Comparison of ENCODE assay signal across 1 cellular context in the genomic region with DNA sequence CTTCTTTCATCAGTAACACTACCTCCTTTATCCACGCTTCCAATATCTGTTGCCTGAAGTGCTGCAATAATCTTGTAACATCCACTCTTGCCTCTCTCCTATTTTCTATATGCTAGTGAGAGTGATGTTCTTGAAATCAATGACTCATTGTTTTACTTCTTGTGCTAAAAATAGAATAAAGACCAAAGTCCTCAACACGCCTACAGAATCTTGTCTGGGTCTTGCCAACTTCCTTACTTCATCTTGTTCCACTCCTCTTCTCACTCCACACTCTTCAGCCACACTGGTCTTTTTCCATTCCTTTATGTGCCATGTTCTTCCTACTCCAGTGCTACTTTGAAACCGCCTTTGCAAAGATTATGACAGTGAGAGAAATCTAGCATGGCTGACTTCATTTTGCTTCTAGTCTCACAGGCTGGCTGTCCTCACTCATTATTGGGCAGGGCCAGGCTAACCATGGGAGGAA.
A peak's percentile ranks its signal among the peaks of the same experiment; 100 is the strongest.
TF ChIP-seq lines count a peak whose summit lies in the region.

No MANE protein-coding gene starts in this region.

TF ChIP-seq in GM12878, 131 proteins besides CTCF, POLR2A, EP300 and RAD21 (continues in another document):
- TF ChIP-seq PAX5 (IDR thresholded peaks at IDR 0.05; ENCODE audit: borderline replicate concordance, low read depth, low read length) (no peak), MTA2 (IDR thresholded peaks at IDR 0.05; ENCODE audit: low read depth) (peak; percentile 70; the same call in 1 of the 2 replicates), YY1 (IDR thresholded peaks at IDR 0.05; ENCODE audit: low read depth, low read length) (0 out of 2 replicates have a peak, but pooled peaks have one; percentile 7), NFIC (IDR thresholded peaks at IDR 0.05; ENCODE audit: low read depth, low read length) (peak; percentile 32; the same call in 1 of the 2 replicates), CREB1 (IDR thresholded peaks at IDR 0.05; ENCODE audit: low read depth) (no peak), ETV6 (conservative IDR thresholded peaks at IDR 0.05 in 1 of 2, IDR thresholded peaks at IDR 0.05 in 1 of 2; ENCODE audit: borderline replicate concordance in 1 of 2, low read depth in 1 of 2) (0 out of 4 replicates have a peak, but pooled peaks of 1 of the 2 experiments have one; percentile 30), SREBF2 (IDR thresholded peaks at IDR 0.05; ENCODE audit: low read length) (no peak), FOS (IDR thresholded peaks at IDR 0.05; ENCODE audit: borderline replicate concordance, extremely low read depth, insufficient read length) (no peak), LARP7 (IDR thresholded peaks at IDR 0.05) (no peak), TAF1 (IDR thresholded peaks at IDR 0.05; ENCODE audit: borderline replicate concordance, low read depth, low read length) (no peak), MEF2B (IDR thresholded peaks at IDR 0.05; ENCODE audit: partially characterized antibody, poor library complexity, severe bottlenecking) (peak; percentile 83), EGR1 (IDR thresholded peaks at IDR 0.05; ENCODE audit: borderline replicate concordance in 1 of 2, low read depth in 2 of 2, low read length in 2 of 2) (no peak), SREBF1 (IDR thresholded peaks at IDR 0.05; ENCODE audit: low read length) (no peak), MEF2A (IDR thresholded peaks at IDR 0.05; ENCODE audit: insufficient read depth, low read depth, low read length) (peak; percentile 87), NBN (IDR thresholded peaks at IDR 0.05) (0 out of 2 replicates have a peak, but pooled peaks have one; percentile 36), WRNIP1 (IDR thresholded peaks at IDR 0.05; ENCODE audit: borderline replicate concordance, low read depth, low read length) (no peak), IKZF1 (conservative IDR thresholded peaks at IDR 0.05) (peak; percentile 90), SUPT20H (IDR thresholded peaks at IDR 0.05; ENCODE audit: borderline replicate concordance, control insufficient read depth, low read depth, low read length) (no peak), BACH1 (IDR thresholded peaks at IDR 0.05; ENCODE audit: borderline replicate concordance) (no peak), KLF5 (IDR thresholded peaks at IDR 0.05; ENCODE audit: partially characterized antibody) (no peak), TCF12 (IDR thresholded peaks at IDR 0.05; ENCODE audit: low read depth, low read length) (no peak), TBL1XR1 (IDR thresholded peaks at IDR 0.05; ENCODE audit: low read depth, low read length) (no peak), CEBPB (IDR thresholded peaks at IDR 0.05; ENCODE audit: borderline replicate concordance in 1 of 2, low read depth in 2 of 2, low read length in 2 of 2) (no peak), SIN3A (IDR thresholded peaks at IDR 0.05; ENCODE audit: low read depth, low read length) (no peak), NR2C1 (IDR thresholded peaks at IDR 0.05) (no peak), JUND (IDR thresholded peaks at IDR 0.05; ENCODE audit: low read depth, low read length) (0 out of 2 replicates have a peak, but pooled peaks have one; percentile 19), TARDBP (IDR thresholded peaks at IDR 0.05; ENCODE audit: borderline replicate concordance) (no peak), CBX5 (IDR thresholded peaks at IDR 0.05; ENCODE audit: low read depth) (0 out of 2 replicates have a peak, but pooled peaks have one; percentile 31), RUNX3 (IDR thresholded peaks at IDR 0.05; ENCODE audit: low read length) (peak; percentile 44), ZNF622 (IDR thresholded peaks at IDR 0.05) (no peak), SMC3 (IDR thresholded peaks at IDR 0.05; ENCODE audit: borderline replicate concordance, low read length) (no peak)
- TF ChIP-seq, protein P1, sequence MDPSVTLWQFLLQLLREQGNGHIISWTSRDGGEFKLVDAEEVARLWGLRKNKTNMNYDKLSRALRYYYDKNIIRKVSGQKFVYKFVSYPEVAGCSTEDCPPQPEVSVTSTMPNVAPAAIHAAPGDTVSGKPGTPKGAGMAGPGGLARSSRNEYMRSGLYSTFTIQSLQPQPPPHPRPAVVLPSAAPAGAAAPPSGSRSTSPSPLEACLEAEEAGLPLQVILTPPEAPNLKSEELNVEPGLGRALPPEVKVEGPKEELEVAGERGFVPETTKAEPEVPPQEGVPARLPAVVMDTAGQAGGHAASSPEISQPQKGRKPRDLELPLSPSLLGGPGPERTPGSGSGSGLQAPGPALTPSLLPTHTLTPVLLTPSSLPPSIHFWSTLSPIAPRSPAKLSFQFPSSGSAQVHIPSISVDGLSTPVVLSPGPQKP (IDR thresholded peaks at IDR 0.05; ENCODE audit: low read depth, low read length) = no peak
- TF ChIP-seq, protein P2, sequence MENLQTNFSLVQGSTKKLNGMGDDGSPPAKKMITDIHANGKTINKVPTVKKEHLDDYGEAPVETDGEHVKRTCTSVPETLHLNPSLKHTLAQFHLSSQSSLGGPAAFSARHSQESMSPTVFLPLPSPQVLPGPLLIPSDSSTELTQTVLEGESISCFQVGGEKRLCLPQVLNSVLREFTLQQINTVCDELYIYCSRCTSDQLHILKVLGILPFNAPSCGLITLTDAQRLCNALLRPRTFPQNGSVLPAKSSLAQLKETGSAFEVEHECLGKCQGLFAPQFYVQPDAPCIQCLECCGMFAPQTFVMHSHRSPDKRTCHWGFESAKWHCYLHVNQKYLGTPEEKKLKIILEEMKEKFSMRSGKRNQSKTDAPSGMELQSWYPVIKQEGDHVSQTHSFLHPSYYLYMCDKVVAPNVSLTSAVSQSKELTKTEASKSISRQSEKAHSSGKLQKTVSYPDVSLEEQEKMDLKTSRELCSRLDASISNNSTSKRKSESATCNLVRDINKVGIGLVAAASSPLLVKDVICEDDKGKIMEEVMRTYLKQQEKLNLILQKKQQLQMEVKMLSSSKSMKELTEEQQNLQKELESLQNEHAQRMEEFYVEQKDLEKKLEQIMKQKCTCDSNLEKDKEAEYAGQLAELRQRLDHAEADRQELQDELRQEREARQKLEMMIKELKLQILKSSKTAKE (IDR thresholded peaks at IDR 0.05; ENCODE audit: low read depth, poor library complexity, severe bottlenecking) = peak; percentile 25
- TF ChIP-seq, protein P3, sequence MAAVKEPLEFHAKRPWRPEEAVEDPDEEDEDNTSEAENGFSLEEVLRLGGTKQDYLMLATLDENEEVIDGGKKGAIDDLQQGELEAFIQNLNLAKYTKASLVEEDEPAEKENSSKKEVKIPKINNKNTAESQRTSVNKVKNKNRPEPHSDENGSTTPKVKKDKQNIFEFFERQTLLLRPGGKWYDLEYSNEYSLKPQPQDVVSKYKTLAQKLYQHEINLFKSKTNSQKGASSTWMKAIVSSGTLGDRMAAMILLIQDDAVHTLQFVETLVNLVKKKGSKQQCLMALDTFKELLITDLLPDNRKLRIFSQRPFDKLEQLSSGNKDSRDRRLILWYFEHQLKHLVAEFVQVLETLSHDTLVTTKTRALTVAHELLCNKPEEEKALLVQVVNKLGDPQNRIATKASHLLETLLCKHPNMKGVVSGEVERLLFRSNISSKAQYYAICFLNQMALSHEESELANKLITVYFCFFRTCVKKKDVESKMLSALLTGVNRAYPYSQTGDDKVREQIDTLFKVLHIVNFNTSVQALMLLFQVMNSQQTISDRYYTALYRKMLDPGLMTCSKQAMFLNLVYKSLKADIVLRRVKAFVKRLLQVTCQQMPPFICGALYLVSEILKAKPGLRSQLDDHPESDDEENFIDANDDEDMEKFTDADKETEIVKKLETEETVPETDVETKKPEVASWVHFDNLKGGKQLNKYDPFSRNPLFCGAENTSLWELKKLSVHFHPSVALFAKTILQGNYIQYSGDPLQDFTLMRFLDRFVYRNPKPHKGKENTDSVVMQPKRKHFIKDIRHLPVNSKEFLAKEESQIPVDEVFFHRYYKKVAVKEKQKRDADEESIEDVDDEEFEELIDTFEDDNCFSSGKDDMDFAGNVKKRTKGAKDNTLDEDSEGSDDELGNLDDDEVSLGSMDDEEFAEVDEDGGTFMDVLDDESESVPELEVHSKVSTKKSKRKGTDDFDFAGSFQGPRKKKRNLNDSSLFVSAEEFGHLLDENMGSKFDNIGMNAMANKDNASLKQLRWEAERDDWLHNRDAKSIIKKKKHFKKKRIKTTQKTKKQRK (IDR thresholded peaks at IDR 0.05; ENCODE audit: low read depth, low read length) = no peak
- TF ChIP-seq, protein P4, sequence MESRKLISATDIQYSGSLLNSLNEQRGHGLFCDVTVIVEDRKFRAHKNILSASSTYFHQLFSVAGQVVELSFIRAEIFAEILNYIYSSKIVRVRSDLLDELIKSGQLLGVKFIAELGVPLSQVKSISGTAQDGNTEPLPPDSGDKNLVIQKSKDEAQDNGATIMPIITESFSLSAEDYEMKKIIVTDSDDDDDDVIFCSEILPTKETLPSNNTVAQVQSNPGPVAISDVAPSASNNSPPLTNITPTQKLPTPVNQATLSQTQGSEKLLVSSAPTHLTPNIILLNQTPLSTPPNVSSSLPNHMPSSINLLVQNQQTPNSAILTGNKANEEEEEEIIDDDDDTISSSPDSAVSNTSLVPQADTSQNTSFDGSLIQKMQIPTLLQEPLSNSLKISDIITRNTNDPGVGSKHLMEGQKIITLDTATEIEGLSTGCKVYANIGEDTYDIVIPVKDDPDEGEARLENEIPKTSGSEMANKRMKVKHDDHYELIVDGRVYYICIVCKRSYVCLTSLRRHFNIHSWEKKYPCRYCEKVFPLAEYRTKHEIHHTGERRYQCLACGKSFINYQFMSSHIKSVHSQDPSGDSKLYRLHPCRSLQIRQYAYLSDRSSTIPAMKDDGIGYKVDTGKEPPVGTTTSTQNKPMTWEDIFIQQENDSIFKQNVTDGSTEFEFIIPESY (IDR thresholded peaks at IDR 0.05) = no peak
- TF ChIP-seq, protein P5, sequence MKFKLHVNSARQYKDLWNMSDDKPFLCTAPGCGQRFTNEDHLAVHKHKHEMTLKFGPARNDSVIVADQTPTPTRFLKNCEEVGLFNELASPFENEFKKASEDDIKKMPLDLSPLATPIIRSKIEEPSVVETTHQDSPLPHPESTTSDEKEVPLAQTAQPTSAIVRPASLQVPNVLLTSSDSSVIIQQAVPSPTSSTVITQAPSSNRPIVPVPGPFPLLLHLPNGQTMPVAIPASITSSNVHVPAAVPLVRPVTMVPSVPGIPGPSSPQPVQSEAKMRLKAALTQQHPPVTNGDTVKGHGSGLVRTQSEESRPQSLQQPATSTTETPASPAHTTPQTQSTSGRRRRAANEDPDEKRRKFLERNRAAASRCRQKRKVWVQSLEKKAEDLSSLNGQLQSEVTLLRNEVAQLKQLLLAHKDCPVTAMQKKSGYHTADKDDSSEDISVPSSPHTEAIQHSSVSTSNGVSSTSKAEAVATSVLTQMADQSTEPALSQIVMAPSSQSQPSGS (IDR thresholded peaks at IDR 0.05; ENCODE audit: low read length) = 0 out of 2 replicates have a peak, but pooled peaks have one; percentile 49
- TF ChIP-seq, protein P6, sequence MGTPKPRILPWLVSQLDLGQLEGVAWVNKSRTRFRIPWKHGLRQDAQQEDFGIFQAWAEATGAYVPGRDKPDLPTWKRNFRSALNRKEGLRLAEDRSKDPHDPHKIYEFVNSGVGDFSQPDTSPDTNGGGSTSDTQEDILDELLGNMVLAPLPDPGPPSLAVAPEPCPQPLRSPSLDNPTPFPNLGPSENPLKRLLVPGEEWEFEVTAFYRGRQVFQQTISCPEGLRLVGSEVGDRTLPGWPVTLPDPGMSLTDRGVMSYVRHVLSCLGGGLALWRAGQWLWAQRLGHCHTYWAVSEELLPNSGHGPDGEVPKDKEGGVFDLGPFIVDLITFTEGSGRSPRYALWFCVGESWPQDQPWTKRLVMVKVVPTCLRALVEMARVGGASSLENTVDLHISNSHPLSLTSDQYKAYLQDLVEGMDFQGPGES (IDR thresholded peaks at IDR 0.05) = no peak
- TF ChIP-seq, protein P7, sequence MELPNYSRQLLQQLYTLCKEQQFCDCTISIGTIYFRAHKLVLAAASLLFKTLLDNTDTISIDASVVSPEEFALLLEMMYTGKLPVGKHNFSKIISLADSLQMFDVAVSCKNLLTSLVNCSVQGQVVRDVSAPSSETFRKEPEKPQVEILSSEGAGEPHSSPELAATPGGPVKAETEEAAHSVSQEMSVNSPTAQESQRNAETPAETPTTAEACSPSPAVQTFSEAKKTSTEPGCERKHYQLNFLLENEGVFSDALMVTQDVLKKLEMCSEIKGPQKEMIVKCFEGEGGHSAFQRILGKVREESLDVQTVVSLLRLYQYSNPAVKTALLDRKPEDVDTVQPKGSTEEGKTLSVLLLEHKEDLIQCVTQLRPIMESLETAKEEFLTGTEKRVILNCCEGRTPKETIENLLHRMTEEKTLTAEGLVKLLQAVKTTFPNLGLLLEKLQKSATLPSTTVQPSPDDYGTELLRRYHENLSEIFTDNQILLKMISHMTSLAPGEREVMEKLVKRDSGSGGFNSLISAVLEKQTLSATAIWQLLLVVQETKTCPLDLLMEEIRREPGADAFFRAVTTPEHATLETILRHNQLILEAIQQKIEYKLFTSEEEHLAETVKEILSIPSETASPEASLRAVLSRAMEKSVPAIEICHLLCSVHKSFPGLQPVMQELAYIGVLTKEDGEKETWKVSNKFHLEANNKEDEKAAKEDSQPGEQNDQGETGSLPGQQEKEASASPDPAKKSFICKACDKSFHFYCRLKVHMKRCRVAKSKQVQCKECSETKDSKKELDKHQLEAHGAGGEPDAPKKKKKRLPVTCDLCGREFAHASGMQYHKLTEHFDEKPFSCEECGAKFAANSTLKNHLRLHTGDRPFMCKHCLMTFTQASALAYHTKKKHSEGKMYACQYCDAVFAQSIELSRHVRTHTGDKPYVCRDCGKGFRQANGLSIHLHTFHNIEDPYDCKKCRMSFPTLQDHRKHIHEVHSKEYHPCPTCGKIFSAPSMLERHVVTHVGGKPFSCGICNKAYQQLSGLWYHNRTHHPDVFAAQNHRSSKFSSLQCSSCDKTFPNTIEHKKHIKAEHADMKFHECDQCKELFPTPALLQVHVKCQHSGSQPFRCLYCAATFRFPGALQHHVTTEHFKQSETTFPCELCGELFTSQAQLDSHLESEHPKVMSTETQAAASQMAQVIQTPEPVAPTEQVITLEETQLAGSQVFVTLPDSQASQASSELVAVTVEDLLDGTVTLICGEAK (IDR thresholded peaks at IDR 0.05; ENCODE audit: borderline replicate concordance) = no peak
